9 cellular contexts compared by ENCODE assay signal in the genomic region with DNA sequence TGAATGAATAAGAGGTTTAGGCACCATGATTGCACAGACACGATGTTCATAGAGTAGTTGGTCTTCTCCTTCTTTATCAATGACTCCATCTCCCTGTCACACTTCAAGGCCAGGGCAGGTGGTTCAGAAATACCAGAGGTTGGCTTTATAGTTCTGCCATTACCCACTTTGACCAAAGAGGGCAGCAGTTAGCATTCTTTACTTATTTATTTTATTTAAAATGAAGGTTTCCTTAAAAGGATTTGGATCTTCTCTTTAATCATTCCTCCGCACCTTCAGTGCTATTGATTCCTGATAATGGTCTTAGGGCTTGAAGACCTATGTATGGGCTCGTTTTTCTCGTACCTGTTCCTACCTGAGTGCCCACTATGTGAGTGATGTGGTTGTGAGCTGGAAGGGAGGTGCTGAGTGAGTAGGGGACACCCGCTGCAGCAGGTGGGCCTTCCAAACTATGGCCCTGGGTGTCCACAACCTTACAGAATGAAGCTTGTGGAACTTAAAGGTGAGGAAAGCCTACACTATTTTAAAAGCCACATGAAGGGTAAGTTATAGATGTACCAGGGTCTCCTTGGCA. TPM values are rescaled to one million over a fixed set of nuclear protein-coding genes. Genes with fewer than 3 reads are reported as not detected.
A peak's percentile ranks its signal among the peaks of the same experiment; 100 is the strongest.
DNase-seq lines count a peak whose midpoint lies in the region; ATAC-seq and TF ChIP-seq lines count a peak whose summit lies in the region.
"Had no signal": no experiment of that assay in that cellular context is flagged by ENCODE, and none has a peak within 500 bp of the region (broad histone marks: within the 10 kb centered on the region; RNA-seq: fewer than 3 reads in every experiment).

No MANE protein-coding gene starts in this region.

- H3K27me3 ChIP-seq in HCT116 (ENCODE audit: insufficient read depth, low read length): peaks cover 24% of the 10 kb centered on the region; the same call in 1 of the 2 replicates

- ATAC-seq in HCT116 (peak; percentile 66), mucosa of descending colon (no peak), HG03280 (IDR thresholded peaks at IDR 0.05; ENCODE audit: unreplicated experiment) (no peak)
- ATAC-seq: activated T-helper 17 cell treated with anti-CD3 and anti-CD28 coated beads, Interleukin-2, amount 50 U/mL, for 72 hours had no signal

- POLR2A ChIA-PET in HCT116 (lab: Charles Lee): no interaction called here

- no peaks in the 10 kb centered on the region for H4K20me1 ChIP-seq in HCT116 (ENCODE audit: insufficient read depth)

- peak; percentile 80 for TF ChIP-seq CTCF in C4-2B (conservative IDR thresholded peaks at IDR 0.05)
- TF ChIP-seq CTCF in HCT116 (IDR thresholded peaks at IDR 0.05 in 2 of 3, conservative IDR thresholded peaks at IDR 0.05 in 1 of 3; ENCODE audit: borderline replicate concordance in 1 of 3, insufficient read depth in 1 of 3, low read depth in 2 of 3, low read length in 2 of 3): peak in 2 of 3 experiments; percentile 50 to 57; a peak in 4 of 6 replicates
- peak; percentile 27 for TF ChIP-seq CTCF in mucosa of descending colon (IDR thresholded peaks at IDR 0.05)

- no peaks in the 10 kb centered on the region for H3K4me1 ChIP-seq in HCT116 (ENCODE audit: control insufficient read depth in 1 of 2, insufficient read depth in 2 of 2, low read length in 2 of 2)
- peaks cover 8% of the 10 kb centered on the region for H3K4me1 ChIP-seq in mucosa of descending colon (ENCODE audit: low read depth)

- CTCF ChIA-PET in HCT116 (lab: Charles Lee): interaction anchor here (0.7 to 0.8 kb wide), 2 partner anchors 9 to 14 kb away, joined by 3 read pairs; no protein-coding TSS in a partner anchor

- no peak for TF ChIP-seq POLR2A in HCT116 (IDR thresholded peaks at IDR 0.05; ENCODE audit: borderline replicate concordance, extremely low read depth, insufficient read depth, insufficient read length)

- TF ChIP-seq RAD21 in HCT116 (IDR thresholded peaks at IDR 0.05; ENCODE audit: low read depth): no peak

- intact Hi-C loops in HCT116 (cut with micrococcal nuclease) (loop anchor here (10.0 kb wide), 1 partner anchor 148 kb away; no protein-coding TSS in a partner anchor), mucosa of descending colon (cut with DNase I, micrococcal nuclease) (no loop called here)

- H3K27ac ChIP-seq in C4-2B (no peak overlapping the region), HCT116 (ENCODE audit: low read depth, low read length) (no peak overlapping the region)

- H3K36me3 ChIP-seq in HCT116 (ENCODE audit: control insufficient read depth in 1 of 2, insufficient read depth in 2 of 2, low read length in 2 of 2) (no peaks in the 10 kb centered on the region), mucosa of descending colon (ENCODE audit: low read depth) (no peaks in the 10 kb centered on the region)

- H3K4me2 ChIP-seq in HCT116 (ENCODE audit: low read length): no peak overlapping the region

- no TSS peak for BruUV-seq in HCT116 (replicated peaks; lab: Mats Ljungman, UMichigan)

- RAD21 ChIA-PET in HCT116 (lab: Charles Lee; ENCODE audit: low non-redundant PET in 1 of 2, low total read pairs in 2 of 2, uncharacterized antibody in 2 of 2, unreplicated experiment in 2 of 2): no interaction called here

- DNase-seq in HCT116 (ENCODE audit: low read depth, low spot score) (no peak), astrocyte of the hippocampus (ENCODE audit: low read depth, low spot score) (peak; percentile 31), mucosa of descending colon (peak in 1 of 3 donors; percentile 18), HCEC 1CT (no peak), T-helper 9 cell (no peak)
- DNase-seq in activated T-cell treated with anti-CD3 and anti-CD28 coated beads, Interleukin-2, amount 50 U/mL, for 1 hour: no peak

- H3K4me3 ChIP-seq in HCT116 (replicated peaks in 1 of 2; ENCODE audit: low read depth in 1 of 2, low read length in 2 of 2) (no peak overlapping the region), mucosa of descending colon (no peak overlapping the region)

- no peaks in the 10 kb centered on the region for H3K9me3 ChIP-seq in HCT116 (ENCODE audit: control insufficient read depth in 1 of 2, insufficient read depth in 1 of 2, low read depth in 1 of 2, low read length in 2 of 2)
- no peaks in the 10 kb centered on the region for H3K9me3 ChIP-seq in mucosa of descending colon

- H3K9me2 ChIP-seq in HCT116 (ENCODE audit: insufficient read depth): no peaks in the 10 kb centered on the region

- no peaks in the 10 kb centered on the region for H3K79me2 ChIP-seq in HCT116 (ENCODE audit: insufficient read depth, low read length)

- H2AFZ ChIP-seq in HCT116 (ENCODE audit: low read depth, low read length, poor library complexity, severe bottlenecking): no peak overlapping the region

- H3K9ac ChIP-seq in HCT116 (ENCODE audit: low read length): no peak overlapping the region

TF ChIP-seq in HCT116, 20 proteins besides CTCF, POLR2A, EP300 and RAD21:
- no peak for TF ChIP-seq EZH2 (IDR thresholded peaks at IDR 0.05)
- TF ChIP-seq ZBTB33 (IDR thresholded peaks at IDR 0.05; ENCODE audit: extremely low read depth, insufficient replicate concordance, low read length): no peak
- TF ChIP-seq TCF7L2 (IDR thresholded peaks at IDR 0.05; ENCODE audit: borderline replicate concordance, extremely low read depth, insufficient read depth, insufficient read length): no peak
- no peak for TF ChIP-seq CBX3 (IDR thresholded peaks at IDR 0.05; ENCODE audit: low read depth)
- TF ChIP-seq, protein P1, sequence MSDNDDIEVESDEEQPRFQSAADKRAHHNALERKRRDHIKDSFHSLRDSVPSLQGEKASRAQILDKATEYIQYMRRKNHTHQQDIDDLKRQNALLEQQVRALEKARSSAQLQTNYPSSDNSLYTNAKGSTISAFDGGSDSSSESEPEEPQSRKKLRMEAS (IDR thresholded peaks at IDR 0.05): no peak
- TF ChIP-seq CEBPB (IDR thresholded peaks at IDR 0.05; ENCODE audit: low read depth): no peak
- no peak for TF ChIP-seq POLR2AphosphoS5 (IDR thresholded peaks at IDR 0.05; ENCODE audit: low read depth, low read length)
- no peak for TF ChIP-seq JUND (IDR thresholded peaks at IDR 0.05)
- TF ChIP-seq FOSL1 (IDR thresholded peaks at IDR 0.05; ENCODE audit: low read depth): no peak
- TF ChIP-seq SP1 (IDR thresholded peaks at IDR 0.05; ENCODE audit: low read depth): no peak
- TF ChIP-seq SRF (IDR thresholded peaks at IDR 0.05; ENCODE audit: low read depth): no peak
- no peak for TF ChIP-seq EZH2phosphoT487 (IDR thresholded peaks at IDR 0.05; ENCODE audit: borderline replicate concordance)
- TF ChIP-seq EGR1 (IDR thresholded peaks at IDR 0.05; ENCODE audit: low read depth): no peak
- no peak for TF ChIP-seq ELF1 (IDR thresholded peaks at IDR 0.05; ENCODE audit: borderline replicate concordance, low read depth)
- TF ChIP-seq, protein P2, sequence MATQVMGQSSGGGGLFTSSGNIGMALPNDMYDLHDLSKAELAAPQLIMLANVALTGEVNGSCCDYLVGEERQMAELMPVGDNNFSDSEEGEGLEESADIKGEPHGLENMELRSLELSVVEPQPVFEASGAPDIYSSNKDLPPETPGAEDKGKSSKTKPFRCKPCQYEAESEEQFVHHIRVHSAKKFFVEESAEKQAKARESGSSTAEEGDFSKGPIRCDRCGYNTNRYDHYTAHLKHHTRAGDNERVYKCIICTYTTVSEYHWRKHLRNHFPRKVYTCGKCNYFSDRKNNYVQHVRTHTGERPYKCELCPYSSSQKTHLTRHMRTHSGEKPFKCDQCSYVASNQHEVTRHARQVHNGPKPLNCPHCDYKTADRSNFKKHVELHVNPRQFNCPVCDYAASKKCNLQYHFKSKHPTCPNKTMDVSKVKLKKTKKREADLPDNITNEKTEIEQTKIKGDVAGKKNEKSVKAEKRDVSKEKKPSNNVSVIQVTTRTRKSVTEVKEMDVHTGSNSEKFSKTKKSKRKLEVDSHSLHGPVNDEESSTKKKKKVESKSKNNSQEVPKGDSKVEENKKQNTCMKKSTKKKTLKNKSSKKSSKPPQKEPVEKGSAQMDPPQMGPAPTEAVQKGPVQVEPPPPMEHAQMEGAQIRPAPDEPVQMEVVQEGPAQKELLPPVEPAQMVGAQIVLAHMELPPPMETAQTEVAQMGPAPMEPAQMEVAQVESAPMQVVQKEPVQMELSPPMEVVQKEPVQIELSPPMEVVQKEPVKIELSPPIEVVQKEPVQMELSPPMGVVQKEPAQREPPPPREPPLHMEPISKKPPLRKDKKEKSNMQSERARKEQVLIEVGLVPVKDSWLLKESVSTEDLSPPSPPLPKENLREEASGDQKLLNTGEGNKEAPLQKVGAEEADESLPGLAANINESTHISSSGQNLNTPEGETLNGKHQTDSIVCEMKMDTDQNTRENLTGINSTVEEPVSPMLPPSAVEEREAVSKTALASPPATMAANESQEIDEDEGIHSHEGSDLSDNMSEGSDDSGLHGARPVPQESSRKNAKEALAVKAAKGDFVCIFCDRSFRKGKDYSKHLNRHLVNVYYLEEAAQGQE (IDR thresholded peaks at IDR 0.05; ENCODE audit: low read depth): no peak
- TF ChIP-seq YY1 (IDR thresholded peaks at IDR 0.05; ENCODE audit: extremely low read depth, insufficient replicate concordance, low read depth, low read length): no peak
- TF ChIP-seq SIN3A (IDR thresholded peaks at IDR 0.05; ENCODE audit: low read depth): no peak
- TF ChIP-seq, protein P3, sequence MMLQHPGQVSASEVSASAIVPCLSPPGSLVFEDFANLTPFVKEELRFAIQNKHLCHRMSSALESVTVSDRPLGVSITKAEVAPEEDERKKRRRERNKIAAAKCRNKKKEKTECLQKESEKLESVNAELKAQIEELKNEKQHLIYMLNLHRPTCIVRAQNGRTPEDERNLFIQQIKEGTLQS (IDR thresholded peaks at IDR 0.05): no peak
- TF ChIP-seq ZNF274 (IDR thresholded peaks at IDR 0.05; ENCODE audit: low read depth, low read length): no peak
- no peak for TF ChIP-seq ZFX (IDR thresholded peaks at IDR 0.05)

RNA-seq across cellular contexts. Expression of gene TIMP3, which starts 34.9 kb away (rescaled TPM):
- total RNA-seq in HCT116 (2021; ENCODE audit: unreplicated experiment): 2.2 TPM
- polyA plus RNA-seq in HCT116 (2012): 1.1 TPM in 2 replicates
- total RNA-seq in mucosa of descending colon: 100 to 1,000 TPM in 1 of 3 donors, 10 to 100 TPM in 2; 14.4 to 193 (median 49.1) TPM
- total RNA-seq: activated T-helper 17 cell treated with anti-CD3 and anti-CD28 coated beads, Interleukin-2, amount 50 U/mL, for 72 hours had no signal

Comparison
In these comparisons a context has a peak if more than half of its experiments do, and no peak if none do; other contexts are left out.
1. CTCF ChIP-seq: peak in every context shown above with its lines; median percentile 80 in C4-2B; 54 in HCT116; 27 in mucosa of descending colon.